8 cellular contexts compared by ENCODE assay signal in the genomic region with DNA sequence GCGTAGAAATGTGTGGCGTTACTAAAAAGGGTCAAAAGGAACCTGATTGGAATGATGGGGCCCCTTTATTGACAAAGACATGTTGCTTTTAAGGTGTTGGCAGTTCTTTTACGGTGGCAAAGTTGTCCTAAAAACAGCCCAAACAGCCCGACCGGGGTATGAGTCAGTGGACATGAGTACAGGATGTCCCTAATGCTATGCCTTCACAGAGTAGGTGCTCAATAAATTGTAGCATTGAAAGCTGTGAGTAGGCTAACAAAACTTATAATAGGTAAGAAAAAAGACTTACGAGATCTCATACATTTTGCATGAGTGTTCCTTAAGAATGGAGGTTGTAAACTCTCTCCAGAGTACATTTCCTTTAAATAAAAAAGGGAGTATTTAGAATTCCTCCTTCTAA. TPM values are rescaled to one million over a fixed set of nuclear protein-coding genes. Genes with fewer than 3 reads are reported as not detected.
A peak's percentile ranks its signal among the peaks of the same experiment; 100 is the strongest.
DNase-seq lines count a peak whose midpoint lies in the region; ATAC-seq and TF ChIP-seq lines count a peak whose summit lies in the region.

No MANE protein-coding gene starts in this region.

- H3K4me1 Mint-ChIP-seq in immature natural killer cell = peaks cover 41 to 58% of the 10 kb centered on the region in 2 donors

- ATAC-seq in activated naive CD4-positive, alpha-beta T cell treated with anti-CD3 and anti-CD28 coated beads, Interleukin-2, amount 50 U/mL, for 72 hours = no peak
- ATAC-seq in upper lobe of right lung (no peak), HG03439 (IDR thresholded peaks at IDR 0.05; ENCODE audit: unreplicated experiment) (no peak)

- H3K4me3 ChIP-seq in upper lobe of right lung = peak overlapping the region; percentile 83

- no peaks in the 10 kb centered on the region for H3K36me3 ChIP-seq in upper lobe of right lung

- H3K27ac ChIP-seq in upper lobe of right lung = peak overlapping the region; percentile 84

- H3K27me3 Mint-ChIP-seq in immature natural killer cell (ENCODE audit: low read depth in 3 of 3) = peaks cover 11 to 27% (median 14%) of the 10 kb centered on the region in 3 donors

- H3K9me3 ChIP-seq in upper lobe of right lung = no peaks in the 10 kb centered on the region

- peaks cover 24% of the 10 kb centered on the region for H3K4me1 ChIP-seq in upper lobe of right lung

- peak overlapping the region in 3 of 5 donors; percentile 93 to 100 (median 97) for H3K4me3 Mint-ChIP-seq in immature natural killer cell

- intact Hi-C loops in upper lobe of right lung (cut with DNase I) = no loop called here

- H3K27ac Mint-ChIP-seq in activated naive CD4-positive, alpha-beta T cell treated with anti-CD3 and anti-CD28 coated beads, Interleukin-2, amount 50 U/mL, for 72 hours = peak overlapping the region; percentile 79 to 100
- peak overlapping the region in 5 of 6 donors; percentile 39 to 99 (median 93) for H3K27ac Mint-ChIP-seq in immature natural killer cell

- H3K9me3 Mint-ChIP-seq in activated naive CD4-positive, alpha-beta T cell treated with anti-CD3 and anti-CD28 coated beads, Interleukin-2, amount 50 U/mL, for 72 hours = no peaks in the 10 kb centered on the region
- H3K9me3 Mint-ChIP-seq in immature natural killer cell = no peaks in the 10 kb centered on the region

- no peaks in the 10 kb centered on the region for H3K27me3 ChIP-seq in upper lobe of right lung

- peak; percentile 45 for DNase-seq in stimulated activated CD4-positive, alpha-beta T cell treated with anti-CD3 and anti-CD28 coated beads, Interleukin-15, amount 100 ng/mL, for 24 hours
- DNase-seq in stimulated activated CD4-positive, alpha-beta T cell treated with anti-CD3 and anti-CD28 coated beads, Interleukin-4, amount 100 ng/mL, for 1 hour = no peak
- DNase-seq in activated naive CD4-positive, alpha-beta T cell treated with anti-CD3 and anti-CD28 coated beads, Interleukin-2, amount 50 U/mL, for 72 hours (ENCODE audit: low spot score in 2 of 2) = no peak
- DNase-seq in immature natural killer cell (no peak), upper lobe of right lung (no peak), NCI-H2227 treated with DMSO at 0.1 percent for 48 hours (lab: John Stamatoyannopoulos, UW) (no peak), GOT3 (lab: John Stamatoyannopoulos, UW) (no peak)

- TF ChIP-seq CTCF in upper lobe of right lung (IDR thresholded peaks at IDR 0.05) = no peak

- peaks cover 17 to 32% of the 10 kb centered on the region in 2 donors for H3K36me3 Mint-ChIP-seq in activated naive CD4-positive, alpha-beta T cell treated with anti-CD3 and anti-CD28 coated beads, Interleukin-2, amount 50 U/mL, for 72 hours
- H3K36me3 Mint-ChIP-seq in immature natural killer cell = peaks cover 0 to under 1% (median 0%) of the 10 kb centered on the region in 3 donors

RNA-seq across cellular contexts. Expression of a gene that starts 2.6 kb away (rescaled TPM):
- total RNA-seq in activated naive CD4-positive, alpha-beta T cell treated with anti-CD3 and anti-CD28 coated beads, Interleukin-2, amount 50 U/mL, for 72 hours = 10 to 100 TPM; 10.7 to 23.1 TPM
- 10 to 100 TPM in 1 of 3 donors, 1 to 10 TPM in 2; 4.7 to 21.7 (median 6.9) TPM for polyA plus RNA-seq in immature natural killer cell
- total RNA-seq in upper lobe of right lung = 41.2 TPM
